Comparison of ENCODE assay signal across 1 cellular context in genomic region chr2:47656715-47657600, GRCh38.
TF ChIP-seq lines count a peak whose summit lies in the region.

No MANE protein-coding gene starts in this region.

TF ChIP-seq in H1, 55 proteins besides CTCF, POLR2A, EP300 and RAD21 (continued from another document):
- TF ChIP-seq CHD7 (IDR thresholded peaks at IDR 0.05; ENCODE audit: insufficient replicate concordance, low read length): no peak
- TF ChIP-seq KDM5A (IDR thresholded peaks at IDR 0.05; ENCODE audit: low read length): no peak
- no peak for TF ChIP-seq CTBP2 (IDR thresholded peaks at IDR 0.05; ENCODE audit: borderline replicate concordance, insufficient read depth, insufficient read length, low read length)
- TF ChIP-seq BACH1 (IDR thresholded peaks at IDR 0.05; ENCODE audit: low read length): no peak
- no peak for TF ChIP-seq SRF (IDR thresholded peaks at IDR 0.05; ENCODE audit: low read depth, low read length)
- TF ChIP-seq RNF2 (IDR thresholded peaks at IDR 0.05; ENCODE audit: borderline replicate concordance, low read depth, low read length, missing control alignments, poor library complexity, severe bottlenecking): no peak
- TF ChIP-seq SAP30 (IDR thresholded peaks at IDR 0.05; ENCODE audit: insufficient read depth, insufficient replicate concordance, low read length): no peak
- no peak for TF ChIP-seq FOSL1 (IDR thresholded peaks at IDR 0.05; ENCODE audit: insufficient read depth, low read depth, low read length)
- TF ChIP-seq ASH2L (IDR thresholded peaks at IDR 0.05; ENCODE audit: low read length): no peak
- no peak for TF ChIP-seq SIN3A (conservative IDR thresholded peaks at IDR 0.05 in 1 of 2, IDR thresholded peaks at IDR 0.05 in 1 of 2; ENCODE audit: low read depth in 1 of 2, low read length in 2 of 2)
- TF ChIP-seq KDM4A (IDR thresholded peaks at IDR 0.05; ENCODE audit: low read depth, low read length, severe bottlenecking): no peak
- no peak for TF ChIP-seq POU5F1 (IDR thresholded peaks at IDR 0.05; ENCODE audit: low read depth, low read length)
